8 cellular contexts compared by ENCODE assay signal in genomic region chr16:739560-740458, GRCh38. TPM values are rescaled to one million over a fixed set of nuclear protein-coding genes. Genes with fewer than 3 reads are reported as not detected.
DNase-seq lines count a peak whose midpoint lies in the region; ATAC-seq and TF ChIP-seq lines count a peak whose summit lies in the region.

No MANE protein-coding gene starts in this region.

- POLR2A ChIA-PET in AG04449 (lab: Yijun Ruan, JAX): interaction anchor here (0.7 kb wide), 1 partner anchor 9 kb away, joined by 3 read pairs; no protein-coding TSS in a partner anchor

- H3K27me3 ChIP-seq in colonic mucosa (no peaks in the 10 kb centered on the region), muscle layer of colon (ENCODE audit: control insufficient read depth in 1 of 2, insufficient read depth in 2 of 2, low read length in 2 of 2) (peaks cover 0 to 3% of the 10 kb centered on the region in 2 donors)

- H3K4me1 ChIP-seq in colonic mucosa (peaks cover 6% of the 10 kb centered on the region), muscle layer of colon (ENCODE audit: insufficient read depth, low read length) (peaks cover 10% of the 10 kb centered on the region)

- H3K36me3 ChIP-seq in colonic mucosa (no peaks in the 10 kb centered on the region), muscle layer of colon (ENCODE audit: insufficient read depth, low read length) (peaks cover 21% of the 10 kb centered on the region)

- TF ChIP-seq CTCF in AG04449 (IDR thresholded peaks at IDR 0.05; ENCODE audit: insufficient read depth, low read length, missing control alignments): no peak
- no peak for TF ChIP-seq CTCF in LNCaP clone FGC (IDR thresholded peaks at IDR 0.05; ENCODE audit: control insufficient read depth, extremely low read depth, insufficient read depth)
- no peak for TF ChIP-seq CTCF in colonic mucosa (IDR thresholded peaks at IDR 0.05)

- H3K9me3 ChIP-seq in colonic mucosa (no peaks in the 10 kb centered on the region), muscle layer of colon (ENCODE audit: low read length) (no peaks in the 10 kb centered on the region)

- H3K4me3 ChIP-seq in AG04449 (ENCODE audit: low read depth, low read length) (peak overlapping the region; percentile 73), LNCaP clone FGC (ENCODE audit: low read depth, low read length) (peak overlapping the region; percentile 95), colonic mucosa (peak overlapping the region; percentile 83), muscle layer of colon (ENCODE audit: low read depth in 1 of 2, low read length in 2 of 2) (peak overlapping the region; percentile 72 to 97)

- H3K27ac ChIP-seq in colonic mucosa (peak overlapping the region; percentile 60), muscle layer of colon (ENCODE audit: low read depth, low read length) (peak overlapping the region; percentile 82)

- H3K9ac ChIP-seq in colonic mucosa (ENCODE audit: low read depth in 2 of 2, low read length in 2 of 2): peak overlapping the region; percentile 84 to 95
- H3K9ac ChIP-seq in muscle layer of colon (ENCODE audit: low read length): peak overlapping the region; percentile 27

- DNase-seq in AG04449 (ENCODE audit: low read depth, low spot score) (no peak), LNCaP clone FGC (ENCODE audit: low read depth) (no peak), colonic mucosa (peak; percentile 56), GM19240 (ENCODE audit: insufficient read length, low spot score) (no peak), GM19238 (ENCODE audit: insufficient read length, low spot score) (no peak)

- intact Hi-C loops in colonic mucosa (cut with DNase I): no loop called here

- ATAC-seq in GM18858 (IDR thresholded peaks at IDR 0.05; ENCODE audit: unreplicated experiment) (no peak), HG02884 (IDR thresholded peaks at IDR 0.05; ENCODE audit: unreplicated experiment) (no peak)

- CTCF ChIA-PET in AG04449 (lab: Yijun Ruan, JAX): interaction anchor here (0.9 to 5.9 kb wide), 13 partner anchors 9 to 64 kb away, joined by 3 to 48 read pairs (median 7); partner anchors contain the start of genes CCDC78 and HAGHL

RNA-seq across cellular contexts. Expression of gene CIAO3, which starts 1.0 kb away (rescaled TPM):
- total RNA-seq in colonic mucosa: 10 to 100 TPM; 29.2 to 62.1 TPM

RNA-seq across cellular contexts. Expression of gene HAGHL, which starts 12.9 kb away (rescaled TPM):
- 10 to 100 TPM in 1 of 2 donors, 1 to 10 TPM in 1; 2.6 to 13.0 TPM for total RNA-seq in colonic mucosa

RNA-seq across cellular contexts. Expression of gene CCDC78, which starts 13.6 kb away (rescaled TPM):
- total RNA-seq in colonic mucosa: 1 to 10 TPM in 1 of 2 donors, under 1 TPM in 1; 0.37 to 3.7 TPM

RNA-seq across cellular contexts. Expression of gene ANTKMT, which starts 18.9 kb away (rescaled TPM):
- total RNA-seq in colonic mucosa: 10 to 100 TPM; 42.1 to 83.1 TPM

RNA-seq across cellular contexts. Expression of gene MSLN, which starts 20.7 kb away (rescaled TPM):
- total RNA-seq in colonic mucosa: 1 to 10 TPM; 1.4 to 1.8 TPM
